Comparison of ENCODE assay signal across 31 cellular contexts in the genomic region with DNA sequence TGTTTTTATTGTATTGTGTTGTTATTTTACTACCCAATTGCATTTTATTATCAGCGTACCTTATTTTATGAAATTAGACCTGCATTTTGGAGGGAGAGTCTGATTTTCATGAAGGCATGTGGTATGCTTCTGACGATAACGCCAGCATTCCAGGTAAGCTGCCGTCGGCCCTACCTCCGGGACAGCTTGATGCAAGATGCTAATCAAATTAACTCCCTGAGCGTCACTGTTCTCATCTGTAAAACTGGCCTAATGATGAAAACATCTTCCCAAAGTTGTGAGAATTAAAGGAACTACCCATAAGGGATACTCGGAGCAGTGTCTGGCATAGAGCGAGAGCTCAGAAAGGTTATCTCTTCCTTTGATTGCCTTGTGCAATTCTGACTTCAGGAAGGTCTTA. TPM values are rescaled to one million over a fixed set of nuclear protein-coding genes. Genes with fewer than 3 reads are reported as not detected.
"Had no signal": no experiment of that assay in that cellular context is flagged by ENCODE, and none has a peak within 500 bp of the region (broad histone marks: within the 10 kb centered on the region; RNA-seq: fewer than 3 reads in every experiment).

No MANE protein-coding gene starts in this region.

- H3K4me3 ChIP-seq: stomach, suprapubic skin, testis, thoracic aorta, thyroid gland, tibial artery, tibial nerve, transverse colon, upper lobe of left lung, upper lobe of right lung, uterus, vagina had no signal

- DNase-seq: stimulated activated CD4-positive, alpha-beta T cell treated with anti-CD3 and anti-CD28 coated beads, Interleukin-2, amount 100 ng/mL, for 48 hours; stimulated activated CD4-positive, alpha-beta T cell treated with anti-CD3 and anti-CD28 coated beads, Interleukin-4, amount 100 ng/mL, for 1 hour; stimulated activated CD4-positive, alpha-beta T cell treated with anti-CD3 and anti-CD28 coated beads, Interleukin-4, amount 100 ng/mL, for 24 hours; stimulated activated CD4-positive, alpha-beta T cell treated with anti-CD3 and anti-CD28 coated beads, Interleukin-4, amount 100 ng/mL, for 4 hours; stimulated activated CD8-positive, alpha-beta memory T cell treated with anti-CD3 and anti-CD28 coated beads, Interleukin-4, amount 100 ng/mL, for 48 hours; stimulated activated naive B cell treated with anti-CD40 and anti-IgM and Interleukin-4, amounts not matched to agents 10 μg/mL and 1 μg/mL and 100 μg/mL, for 72 hours; stimulated activated naive CD4-positive, alpha-beta T cell; stimulated activated naive CD4-positive, alpha-beta T cell treated with Interleukin-2 at 50 U/mL for 16 hours; stimulated activated naive CD8-positive, alpha-beta T cell treated with anti-CD3 and anti-CD28 coated beads, Interleukin-15, amount 100 ng/mL, for 72 hours; stimulated activated naive CD8-positive, alpha-beta T cell treated with anti-CD3 and anti-CD28 coated beads, Interleukin-15, Interleukin-2, amounts not matched to agents 100 U/mL and 50 U/mL, for 24 hours; stomach; substantia nigra; testis; thyroid gland; tibial artery; transverse colon; upper lobe of left lung; upper lobe of right lung; uterus had no signal

- H3K27ac ChIP-seq: stomach, suprapubic skin, testis, thoracic aorta, thyroid gland, tibial artery, tibial nerve, transverse colon, upper lobe of left lung, upper lobe of right lung, uterus, vagina had no signal

- H3K9me3 ChIP-seq: stomach, suprapubic skin, testis, thoracic aorta, thyroid gland, tibial artery, tibial nerve, transverse colon, upper lobe of left lung, upper lobe of right lung, uterus, vagina had no signal

- H3K36me3 ChIP-seq: stomach, suprapubic skin, thoracic aorta, thyroid gland, tibial artery, tibial nerve, transverse colon, upper lobe of left lung, upper lobe of right lung, uterus, vagina had no signal

- H3K4me1 Mint-ChIP-seq: stimulated activated naive CD8-positive, alpha-beta T cell treated with anti-CD3 and anti-CD28 coated beads, Interleukin-15, amount 100 ng/mL, for 72 hours had no signal

- H3K27me3 Mint-ChIP-seq: type B pancreatic cell had no signal

- H3K4me1 ChIP-seq: stomach, suprapubic skin, testis, thyroid gland, tibial artery, tibial nerve, transverse colon, upper lobe of left lung, upper lobe of right lung, uterus, vagina had no signal

- H3K4me3 Mint-ChIP-seq: stimulated activated effector memory CD8-positive, alpha-beta T cell treated with anti-CD3 and anti-CD28 coated beads, Interleukin-12 subunit alpha, Interleukin-12 subunit beta, amount 100 ng/mL, for 72 hours; stimulated activated memory B cell treated with anti-CD40 and anti-IgM and Interleukin-4, amounts not matched to agents 10 μg/mL and 1 μg/mL and 100 μg/mL, for 72 hours; stimulated activated naive B cell treated with anti-CD40 and anti-IgM and Interleukin-4, amounts not matched to agents 10 μg/mL and 1 μg/mL and 100 μg/mL, for 72 hours; stimulated activated naive CD8-positive, alpha-beta T cell treated with anti-CD3 and anti-CD28 coated beads, Interleukin-15, amount 100 ng/mL, for 72 hours; stimulated activated naive CD8-positive, alpha-beta T cell treated with anti-CD3 and anti-CD28 coated beads, Interleukin-15, Interleukin-2, amounts not matched to agents 100 ng/mL and 50 ng/mL, for 24 hours; type B pancreatic cell had no signal

- H3K36me3 Mint-ChIP-seq: stimulated activated effector memory CD8-positive, alpha-beta T cell treated with anti-CD3 and anti-CD28 coated beads, Interleukin-12 subunit alpha, Interleukin-12 subunit beta, amount 100 ng/mL, for 72 hours; stimulated activated memory B cell treated with anti-CD40 and anti-IgM and Interleukin-4, amounts not matched to agents 10 μg/mL and 1 μg/mL and 100 μg/mL, for 72 hours; stimulated activated naive B cell treated with anti-CD40 and anti-IgM and Interleukin-4, amounts not matched to agents 10 μg/mL and 1 μg/mL and 100 μg/mL, for 72 hours; type B pancreatic cell had no signal

- H3K9me3 Mint-ChIP-seq: stimulated activated effector memory CD8-positive, alpha-beta T cell treated with anti-CD3 and anti-CD28 coated beads, Interleukin-12 subunit alpha, Interleukin-12 subunit beta, amount 100 ng/mL, for 72 hours; stimulated activated naive CD8-positive, alpha-beta T cell treated with anti-CD3 and anti-CD28 coated beads, Interleukin-15, amount 100 ng/mL, for 72 hours; stimulated activated naive CD8-positive, alpha-beta T cell treated with anti-CD3 and anti-CD28 coated beads, Interleukin-15, Interleukin-2, amounts not matched to agents 100 ng/mL and 50 ng/mL, for 24 hours had no signal

- H3K27me3 ChIP-seq: testis, thyroid gland, upper lobe of left lung, uterus, vagina had no signal

- H3K27ac Mint-ChIP-seq: stimulated activated naive B cell treated with anti-CD40 and anti-IgM and Interleukin-4, amounts not matched to agents 10 μg/mL and 1 μg/mL and 100 μg/mL, for 72 hours; stimulated activated naive CD8-positive, alpha-beta T cell treated with anti-CD3 and anti-CD28 coated beads, Interleukin-15, Interleukin-2, amounts not matched to agents 100 ng/mL and 50 ng/mL, for 24 hours; type B pancreatic cell had no signal

RNA-seq across cellular contexts. Expression of gene LAIR2, which starts 12.9 kb away (rescaled TPM):
- total RNA-seq: stomach, subcutaneous adipose tissue, suprapubic skin, temporal lobe, testis, thoracic aorta, thyroid gland, tibial nerve, upper lobe of left lung, upper lobe of right lung, ureter, urinary bladder, uterus, vagina had no signal
- polyA plus RNA-seq: urinary bladder had no signal
